In the genomic region with DNA sequence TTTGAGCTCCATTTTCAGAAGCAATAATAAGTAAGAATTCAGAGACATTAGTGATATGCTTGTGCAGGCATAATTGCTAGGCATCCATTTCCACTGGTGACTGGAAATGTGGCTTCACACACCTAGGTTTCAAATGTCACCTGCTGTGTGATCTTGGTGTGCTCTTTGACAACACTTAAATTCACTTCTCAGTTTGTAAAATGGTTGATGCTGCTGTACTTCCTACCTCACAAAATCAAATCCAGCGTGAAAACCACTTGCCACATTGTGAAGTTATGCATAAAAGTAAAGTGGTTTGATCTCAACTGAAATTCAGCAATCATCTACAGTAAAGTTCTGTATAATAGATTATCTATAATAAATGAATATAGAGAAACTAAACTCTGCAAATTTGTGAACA, we compare ENCODE assay signal across 27 cellular contexts.
"Had no signal": no experiment of that assay in that cellular context is flagged by ENCODE, and none has a peak within 500 bp of the region (broad histone marks: within the 10 kb centered on the region; RNA-seq: fewer than 3 reads in every experiment).

No MANE protein-coding gene starts in this region.

- H3K4me3 ChIP-seq: SJCRH30, SK-N-MC had no signal

- ATAC-seq: activated CD4-positive, alpha-beta T cell treated with anti-CD3 and anti-CD28 coated beads for 36 hours; activated T-helper 17 cell treated with anti-CD3 and anti-CD28 coated beads, Interleukin-2, amount 50 U/mL, for 72 hours; Panc1 had no signal

- H3K27ac ChIP-seq: SJCRH30, SK-N-MC, WERI-Rb-1 had no signal

- H3K9me3 ChIP-seq: SJCRH30 had no signal

- H3K36me3 ChIP-seq: SJCRH30, WERI-Rb-1 had no signal

- H3K4me3 Mint-ChIP-seq: activated CD4-positive, alpha-beta memory T cell treated with anti-CD3 and anti-CD28 coated beads for 36 hours; activated CD4-positive, alpha-beta T cell treated with anti-CD3 and anti-CD28 coated beads for 36 hours; activated naive CD4-positive, alpha-beta T cell treated with anti-CD3 and anti-CD28 coated beads, Interleukin-2, amount 50 U/mL, for 24 hours; activated T-helper 17 cell treated with anti-CD3 and anti-CD28 coated beads, Interleukin-2, amount 50 U/mL, for 72 hours; brain had no signal

- H3K27ac Mint-ChIP-seq: activated CD4-positive, alpha-beta memory T cell treated with anti-CD3 and anti-CD28 coated beads for 36 hours; activated CD4-positive, alpha-beta T cell treated with anti-CD3 and anti-CD28 coated beads for 36 hours; brain had no signal

- H3K36me3 Mint-ChIP-seq: brain had no signal

- H3K4me1 ChIP-seq: SJCRH30 had no signal

- H3K9me3 Mint-ChIP-seq: activated naive CD4-positive, alpha-beta T cell treated with anti-CD3 and anti-CD28 coated beads, Interleukin-2, amount 50 U/mL, for 24 hours; activated T-helper 17 cell treated with anti-CD3 and anti-CD28 coated beads, Interleukin-2, amount 50 U/mL, for 72 hours had no signal

- H3K27me3 Mint-ChIP-seq: activated CD4-positive, alpha-beta memory T cell treated with anti-CD3 and anti-CD28 coated beads for 36 hours; activated CD4-positive, alpha-beta T cell treated with anti-CD3 and anti-CD28 coated beads for 36 hours; activated naive CD4-positive, alpha-beta T cell treated with anti-CD3 and anti-CD28 coated beads, Interleukin-2, amount 50 U/mL, for 24 hours; activated T-helper 17 cell treated with anti-CD3 and anti-CD28 coated beads, Interleukin-2, amount 50 U/mL, for 72 hours; brain had no signal

- H3K4me1 Mint-ChIP-seq: activated T-helper 17 cell treated with anti-CD3 and anti-CD28 coated beads, Interleukin-2, amount 50 U/mL, for 72 hours had no signal

- DNase-seq: activated CD4-positive, alpha-beta memory T cell treated with anti-CD3 and anti-CD28 coated beads for 36 hours; activated CD4-positive, alpha-beta T cell treated with anti-CD3 and anti-CD28 coated beads for 36 hours; activated CD4-positive, alpha-beta T cell treated with anti-CD3 and anti-CD28 coated beads, Interleukin-2, amount 50 U/mL, for 1 hour; activated CD8-positive, alpha-beta memory T cell treated with anti-CD3 and anti-CD28 coated beads, Interleukin-2, amount 50 U/mL, for 4 hours; activated effector memory CD4-positive, alpha-beta T cell treated with anti-CD3 and anti-CD28 coated beads, Interleukin-2, amount 50 U/mL, for 16 hours; activated naive CD4-positive, alpha-beta T cell; activated T-cell treated with anti-CD3 and anti-CD28 coated beads for 4 hours; activated T-cell treated with anti-CD3 and anti-CD28 coated beads, Interleukin-2, amount 50 U/mL, for 48 hours; anterior cingulate cortex; caudate nucleus; Karpas-422; KBM-7; NCI-H1092; NCI-H1436 treated with DMSO at 0.1 percent for 48 hours; NCI-H1694 treated with DMSO at 0.1 percent for 48 hours; NCI-H2029; NCI-H345; NCI-H524 treated with DMSO at 0.1 percent for 48 hours; SHP77; SJCRH30; T1000; WERI-Rb-1 had no signal
